24 cellular contexts compared by ENCODE assay signal in genomic region chr11:78082146-78082545, GRCh38. TPM values are rescaled to one million over a fixed set of nuclear protein-coding genes. Genes with fewer than 3 reads are reported as not detected.
DNase-seq lines count a peak whose midpoint lies in the region; ATAC-seq, FAIRE-seq and TF ChIP-seq lines count a peak whose summit lies in the region.
"Had no signal": no experiment of that assay in that cellular context is flagged by ENCODE, and none has a peak within 500 bp of the region (broad histone marks: within the 10 kb centered on the region; RNA-seq: fewer than 3 reads in every experiment).

No MANE protein-coding gene starts in this region.

- TF ChIP-seq EP300 in K562 (IDR thresholded peaks at IDR 0.05; ENCODE audit: low read length), result no peak

- no peak for DNase-seq in CD4-positive, alpha-beta T cell
- DNase-seq in Caco-2 (no peak), K562 (ENCODE audit: extremely low read depth in 1 of 4, low spot score in 3 of 4) (no peak), C1 segment of cervical spinal cord (lab: John Stamatoyannopoulos, UW) (no peak)
- no peak for DNase-seq in NK-92 treated with Interleukin-12 subunit alpha and Interleukin-12 subunit beta, amount 100 ng/mL, for 24 hours (lab: John Stamatoyannopoulos, UW)
- DNase-seq: activated CD4-positive, alpha-beta T cell treated with anti-CD3 and anti-CD28 coated beads, Interleukin-2, amount 50 U/mL, for 1 hour; aorta; central memory CD4-positive, alpha-beta T cell; dorsolateral prefrontal cortex; GM23248; head of caudate nucleus; Kasumi-1; left cardiac atrium; mesenchymal stem cell; NCI-H1048; NCI-H1930; NCI-H345; NCI-H82; psoas muscle; SHP77 had no signal

- no peak for TF ChIP-seq POLR2A in K562 (conservative IDR thresholded peaks at IDR 0.05)

- peak overlapping the region; percentile 96 for H3K4me3 Mint-ChIP-seq in CD4-positive, alpha-beta T cell
- H3K4me3 Mint-ChIP-seq in Caco-2 (ENCODE audit: unreplicated experiment) (peak overlapping the region; percentile 23), nephron (peak overlapping the region; percentile 80 to 95 (median 91))

- FAIRE-seq in K562 (lab: Jason Lieb, UNC), result no peak

- no TSS peak for BruUV-seq in Caco-2 (replicated peaks; lab: Mats Ljungman, UMichigan)
- no TSS peak for BruUV-seq in K562 (replicated peaks; lab: Mats Ljungman, UMichigan)

- H3K27me3 ChIP-seq in CD4-positive, alpha-beta T cell (ENCODE audit: control insufficient read depth, insufficient read depth, low read length), result no peaks in the 10 kb centered on the region
- H3K27me3 ChIP-seq in Caco-2 (replicated peaks; ENCODE audit: control insufficient read depth, insufficient read depth, low read length), result no peaks in the 10 kb centered on the region
- H3K27me3 ChIP-seq in K562 (ENCODE audit: control insufficient read depth in 2 of 2, insufficient read depth in 2 of 2, low read length in 2 of 2), result no peaks in the 10 kb centered on the region
- H3K27me3 ChIP-seq: dorsolateral prefrontal cortex, neural progenitor cell had no signal

- peak overlapping the region; percentile 84 to 91; a peak in 3 of 4 replicates for H3K9ac ChIP-seq in K562 (ENCODE audit: insufficient read depth in 1 of 2, low read depth in 2 of 2, low read length in 2 of 2)
- H3K9ac ChIP-seq: GM23248, neural progenitor cell had no signal

- TF ChIP-seq CTCF in CD4-positive, alpha-beta T cell (IDR thresholded peaks at IDR 0.05), result no peak
- no peak for TF ChIP-seq CTCF in Caco-2 (IDR thresholded peaks at IDR 0.05; ENCODE audit: insufficient read depth in 1 of 2, low read depth in 1 of 2, low read length in 1 of 2, severe bottlenecking in 1 of 2, unreplicated experiment in 1 of 2)
- TF ChIP-seq CTCF in K562 (IDR thresholded peaks at IDR 0.05 in 2 of 3, conservative IDR thresholded peaks at IDR 0.05 in 1 of 3; ENCODE audit: insufficient read depth in 2 of 3, low read depth in 1 of 3, low read length in 3 of 3), result no peak
- no peak for TF ChIP-seq CTCF in nephron (IDR thresholded peaks at IDR 0.05; ENCODE audit: unreplicated experiment in 3 of 3)

- in situ Hi-C loops in K562 (cut with MboI), result no loop called here

- CTCF ChIA-PET in CD4-positive, alpha-beta T cell (lab: Charles Lee), result no interaction called here
- CTCF ChIA-PET in Caco-2 (lab: Charles Lee), result no interaction called here
- CTCF ChIA-PET in K562 (lab: Yijun Ruan, JAX; ENCODE audit: low intra/inter-chr PET ratio), result no interaction called here

- no peaks in the 10 kb centered on the region for H3K9me3 Mint-ChIP-seq in CD4-positive, alpha-beta T cell
- H3K9me3 Mint-ChIP-seq in Caco-2 (ENCODE audit: unreplicated experiment), result peaks cover 20% of the 10 kb centered on the region
- H3K9me3 Mint-ChIP-seq in nephron, result no peaks in the 10 kb centered on the region
- H3K9me3 Mint-ChIP-seq: neural progenitor cell had no signal

- H3K4me1 ChIP-seq in Caco-2, result peaks cover 31% of the 10 kb centered on the region
- peaks cover 18 to 23% of the 10 kb centered on the region in 2 experiments for H3K4me1 ChIP-seq in K562 (replicated peaks in 1 of 2; ENCODE audit: control insufficient read depth in 2 of 2, insufficient read depth in 2 of 2, low read length in 2 of 2)

- intact Hi-C loops in CD4-positive, alpha-beta T cell (cut with DNase I, micrococcal nuclease), result loop anchor here in 1 of 2 experiments (5.0 kb wide), 2 partner anchors 110 to 490 kb away; partner anchors contain the start of gene NARS2
- intact Hi-C loops in Caco-2 (cut with micrococcal nuclease; ENCODE audit: unreplicated experiment), result no loop called here
- intact Hi-C loops in K562 (cut with micrococcal nuclease), result loop anchor here (10.0 kb wide), 1 partner anchor 213 kb away; no protein-coding TSS in a partner anchor

- no peak overlapping the region for H3K27ac ChIP-seq in CD4-positive, alpha-beta T cell (ENCODE audit: low read depth, low read length)
- peak overlapping the region; percentile 90 for H3K27ac ChIP-seq in K562 (ENCODE audit: extremely low read depth, low read depth, low read length)
- H3K27ac ChIP-seq: dorsolateral prefrontal cortex, epithelial cell of prostate, GM23248, neural progenitor cell, psoas muscle had no signal

- no peaks in the 10 kb centered on the region for H3K9me1 ChIP-seq in K562 (ENCODE audit: control insufficient read depth, insufficient read depth, low read length)

- H3K9me3 ChIP-seq in CD4-positive, alpha-beta T cell (ENCODE audit: control insufficient read depth, low read length), result no peaks in the 10 kb centered on the region
- H3K9me3 ChIP-seq in Caco-2 (peaks cover 4% of the 10 kb centered on the region; the same call in 1 of the 2 replicates), K562 (replicated peaks; ENCODE audit: control insufficient read depth, insufficient read depth, low read depth, low read length) (no peaks in the 10 kb centered on the region)
- H3K9me3 ChIP-seq: psoas muscle had no signal

- H2AFZ ChIP-seq in K562 (ENCODE audit: low read depth, low read length), result peak overlapping the region; percentile 95
- H2AFZ ChIP-seq: neural progenitor cell had no signal

- peaks cover 16% of the 10 kb centered on the region for H3K36me3 Mint-ChIP-seq in CD4-positive, alpha-beta T cell (ENCODE audit: low read depth)
- H3K36me3 Mint-ChIP-seq in Caco-2 (ENCODE audit: insufficient read depth, unreplicated experiment) (peaks cover 11% of the 10 kb centered on the region), nephron (ENCODE audit: low read depth) (peaks cover 5% of the 10 kb centered on the region)
- H3K36me3 Mint-ChIP-seq: neural progenitor cell had no signal

- ATAC-seq in CD4-positive, alpha-beta T cell (ENCODE audit: poor library complexity), result no peak
- ATAC-seq in K562 (no peak), HG03378 (IDR thresholded peaks at IDR 0.05; ENCODE audit: unreplicated experiment) (no peak)
- ATAC-seq: left cardiac atrium, psoas muscle had no signal

- no peak for TF ChIP-seq RAD21 in K562 (CRISPR knock-in tag; conservative IDR thresholded peaks at IDR 0.05 in 1 of 2, IDR thresholded peaks at IDR 0.05 in 1 of 2)

- peak overlapping the region; percentile 99 for H3K4me2 ChIP-seq in K562 (ENCODE audit: insufficient read depth, low read length)
- H3K4me2 ChIP-seq: neural progenitor cell had no signal

- H3K36me3 ChIP-seq in Caco-2 (ENCODE audit: control insufficient read depth, insufficient read depth, low read length) (no peaks in the 10 kb centered on the region), K562 (ENCODE audit: control insufficient read depth, insufficient read depth, low read length) (peaks cover 14% of the 10 kb centered on the region; the same call in 1 of the 3 replicates)
- H3K36me3 ChIP-seq: neural progenitor cell had no signal

- H3K27ac Mint-ChIP-seq in CD4-positive, alpha-beta T cell, result peak overlapping the region; percentile 93
- peak overlapping the region; percentile 66 for H3K27ac Mint-ChIP-seq in Caco-2 (ENCODE audit: unreplicated experiment)
- peak overlapping the region; percentile 60 to 87 (median 82) for H3K27ac Mint-ChIP-seq in nephron

- POLR2A ChIA-PET in CD4-positive, alpha-beta T cell (lab: Charles Lee), result no interaction called here
- POLR2A ChIA-PET in Caco-2 (lab: Charles Lee) (no interaction called here), K562 (lab: Yijun Ruan, JAX) (interaction anchor here (1.1 kb wide), 1 partner anchor 57 kb away, joined by 3 read pairs; the partner anchor contains the start of gene ALG8)

- H3K4me3 ChIP-seq in Caco-2 (ENCODE audit: low read depth, low read length) (no peak overlapping the region), K562 (peak overlapping the region; percentile 37)
- H3K4me3 ChIP-seq: dorsolateral prefrontal cortex, GM23248, neural progenitor cell, psoas muscle had no signal

- peaks cover 40% of the 10 kb centered on the region for H3K4me1 Mint-ChIP-seq in CD4-positive, alpha-beta T cell (ENCODE audit: low read depth)
- H3K4me1 Mint-ChIP-seq in Caco-2 (ENCODE audit: low read depth, unreplicated experiment) (peaks cover 29% of the 10 kb centered on the region), nephron (peaks cover 11% of the 10 kb centered on the region)

- H3K79me2 ChIP-seq in K562 (ENCODE audit: control insufficient read depth, insufficient read depth, low read length), result peaks cover 37% of the 10 kb centered on the region

- WGBS in K562 (ENCODE audit: insufficient coverage, low coverage, missing lambda C conversion rate), result 39% methylated on average over 8 of the region's 8 CpGs

- 0 out of 2 replicates have a peak, but pooled peaks cover 9% of the 10 kb centered on the region for H4K20me1 ChIP-seq in K562 (replicated peaks; ENCODE audit: control insufficient read depth, insufficient read depth, low read length)

- H3K27me3 Mint-ChIP-seq in CD4-positive, alpha-beta T cell, result no peaks in the 10 kb centered on the region
- H3K27me3 Mint-ChIP-seq in Caco-2 (ENCODE audit: insufficient read depth, unreplicated experiment), result no peaks in the 10 kb centered on the region
- no peaks in the 10 kb centered on the region for H3K27me3 Mint-ChIP-seq in nephron (ENCODE audit: low read depth)

RNA-seq across cellular contexts. Expression of gene NDUFC2, which starts 2.5 kb away (rescaled TPM):
- 10 to 100 TPM; 62.6 to 68.5 TPM for total RNA-seq in CD4-positive, alpha-beta T cell
- total RNA-seq in Caco-2 (2022), result 732 and 805 TPM in 2 replicates
- total RNA-seq in K562 (2011; cell fraction: chromatin; rRNA removed; ENCODE audit: low replicate concordance), result 48.5 and 69.6 TPM in 2 replicates
- 160 and 217 TPM in 2 replicates for total RNA-seq in K562 (2011; cell fraction: nucleolus; rRNA removed)
- 103 and 113 TPM in 2 replicates for total RNA-seq in K562 (2011; cell fraction: nucleoplasm; rRNA removed)
- total RNA-seq in K562 (2014; rRNA removed), result 269 and 325 TPM in 2 replicates
- 156 and 168 TPM in 2 replicates for total RNA-seq in K562 (2014; rRNA removed; fragmentation: Illumina TruSeq; extraction: Trizol)
- total RNA-seq in K562 (2015; rRNA removed; fragmentation: Illumina TruSeq; extraction: Trizol), result 504 and 554 TPM in 2 replicates
- total RNA-seq in K562 (2021), result 442 and 486 TPM in 2 replicates
- polyA plus RNA-seq in K562 (2011; rRNA removed), result 229 and 257 TPM in 2 replicates
- 517 and 937 TPM in 2 replicates for polyA plus RNA-seq in K562 (2011; cell fraction: cytosol; rRNA removed)
- polyA plus RNA-seq in K562 (2011; cell fraction: nucleus; rRNA removed), result 85.7 and 88.0 TPM in 2 replicates
- polyA plus RNA-seq in K562 (2012), result 593 and 1,047 TPM in 2 replicates
- 355 and 561 TPM in 2 replicates for polyA plus RNA-seq in K562 (2014; fragmentation: Illumina TruSeq; extraction: Trizol)
- polyA plus RNA-seq in K562 (2014; fragmentation: Nextera tagmentation; extraction: Ambion mirVana), result 1,000 to 10,000 TPM in 1 of 2 experiments, 100 to 1,000 TPM in 1; 987 to 1,119 TPM
- polyA plus RNA-seq in K562 (2014; rRNA removed), result 473 and 511 TPM in 2 replicates
- 20.7 and 29.0 TPM in 2 replicates for polyA minus RNA-seq in K562 (2011; rRNA and poly(A)+ RNA removed)
- polyA minus RNA-seq in K562 (2011; cell fraction: cytosol; rRNA and poly(A)+ RNA removed), result 93.0 and 102 TPM in 2 replicates
- 37.6 and 79.6 TPM in 2 replicates for polyA minus RNA-seq in K562 (2011; cell fraction: nucleus; rRNA and poly(A)+ RNA removed)

RNA-seq across cellular contexts. Expression of gene THRSP, which starts 18.5 kb away (rescaled TPM):
- not detected for total RNA-seq in CD4-positive, alpha-beta T cell
- total RNA-seq in Caco-2 (2022) (0.25 TPM in 1 of 2 replicates, not detected in the other), K562 (2014; rRNA removed) (0.24 and 0.36 TPM in 2 replicates), K562 (2014; rRNA removed; fragmentation: Illumina TruSeq; extraction: Trizol) (not detected in 2 replicates), K562 (2015; rRNA removed; fragmentation: Illumina TruSeq; extraction: Trizol) (not detected in 2 replicates), K562 (2021) (0.16 and 0.31 TPM in 2 replicates)
- total RNA-seq in K562 (2011; cell fraction: chromatin; rRNA removed; ENCODE audit: low replicate concordance), result 2.3 and 2.8 TPM in 2 replicates
- total RNA-seq in K562 (2011; cell fraction: nucleolus; rRNA removed), result 2.2 and 2.5 TPM in 2 replicates
- total RNA-seq in K562 (2011; cell fraction: nucleoplasm; rRNA removed), result 1.8 and 2.3 TPM in 2 replicates
- polyA plus RNA-seq in K562 (2011; rRNA removed) (0.29 and 0.43 TPM in 2 replicates), K562 (2014; fragmentation: Illumina TruSeq; extraction: Trizol) (0.28 TPM in 2 replicates), K562 (2014; fragmentation: Nextera tagmentation; extraction: Ambion mirVana) (under 1 TPM; 0.23 to 0.34 TPM), K562 (2014; rRNA removed) (0.09 and 0.56 TPM in 2 replicates)
- 0.15 and 0.18 TPM in 2 replicates for polyA plus RNA-seq in K562 (2011; cell fraction: cytosol; rRNA removed)
- 1.0 and 1.1 TPM in 2 replicates for polyA plus RNA-seq in K562 (2011; cell fraction: nucleus; rRNA removed)
- polyA plus RNA-seq in K562 (2012), result 0.13 and 1.6 TPM in 2 replicates
- 0.74 TPM in 1 of 2 replicates, not detected in the other for polyA minus RNA-seq in K562 (2011; rRNA and poly(A)+ RNA removed)
- not detected in 2 replicates for polyA minus RNA-seq in K562 (2011; cell fraction: cytosol; rRNA and poly(A)+ RNA removed)
- polyA minus RNA-seq in K562 (2011; cell fraction: nucleus; rRNA and poly(A)+ RNA removed), result 0.54 TPM in 1 of 2 replicates, not detected in the other
- total RNA-seq: GM23248 had no signal
- polyA plus RNA-seq: GM23248 had no signal

RNA-seq across cellular contexts. Expression of gene ALG8, which starts 57.3 kb away (rescaled TPM):
- 10 to 100 TPM; 14.4 to 14.9 TPM for total RNA-seq in CD4-positive, alpha-beta T cell
- total RNA-seq in Caco-2 (2022) (188 and 191 TPM in 2 replicates), K562 (2014; rRNA removed) (59.3 and 59.6 TPM in 2 replicates), K562 (2014; rRNA removed; fragmentation: Illumina TruSeq; extraction: Trizol) (112 and 120 TPM in 2 replicates), K562 (2015; rRNA removed; fragmentation: Illumina TruSeq; extraction: Trizol) (92.9 and 97.8 TPM in 2 replicates), K562 (2021) (76.8 and 83.7 TPM in 2 replicates)
- total RNA-seq in K562 (2011; cell fraction: chromatin; rRNA removed; ENCODE audit: low replicate concordance), result 165 and 287 TPM in 2 replicates
- 180 and 196 TPM in 2 replicates for total RNA-seq in K562 (2011; cell fraction: nucleolus; rRNA removed)
- 233 and 248 TPM in 2 replicates for total RNA-seq in K562 (2011; cell fraction: nucleoplasm; rRNA removed)
- polyA plus RNA-seq in K562 (2011; rRNA removed) (119 and 159 TPM in 2 replicates), K562 (2014; fragmentation: Illumina TruSeq; extraction: Trizol) (105 and 106 TPM in 2 replicates), K562 (2014; fragmentation: Nextera tagmentation; extraction: Ambion mirVana) (100 to 1,000 TPM; 176 to 189 TPM), K562 (2014; rRNA removed) (68.8 and 91.8 TPM in 2 replicates)
- polyA plus RNA-seq in K562 (2011; cell fraction: cytosol; rRNA removed), result 61.4 and 110 TPM in 2 replicates
- 70.2 and 80.7 TPM in 2 replicates for polyA plus RNA-seq in K562 (2011; cell fraction: nucleus; rRNA removed)
- polyA plus RNA-seq in K562 (2012), result 63.2 and 74.2 TPM in 2 replicates
- 157 and 185 TPM in 2 replicates for polyA minus RNA-seq in K562 (2011; rRNA and poly(A)+ RNA removed)
- polyA minus RNA-seq in K562 (2011; cell fraction: cytosol; rRNA and poly(A)+ RNA removed), result 34.0 and 66.0 TPM in 2 replicates
- polyA minus RNA-seq in K562 (2011; cell fraction: nucleus; rRNA and poly(A)+ RNA removed), result 44.8 and 66.9 TPM in 2 replicates

RNA-seq across cellular contexts. Expression of gene KCTD14, which starts 59.1 kb away (rescaled TPM):
- total RNA-seq in CD4-positive, alpha-beta T cell, result under 1 TPM in 1 of 2 experiments, not detected in 1; 0.34 TPM
- total RNA-seq in Caco-2 (2022) (8.2 and 9.1 TPM in 2 replicates), K562 (2014; rRNA removed) (0.08 TPM in 1 of 2 replicates, not detected in the other), K562 (2014; rRNA removed; fragmentation: Illumina TruSeq; extraction: Trizol) (0.11 TPM in 1 of 2 replicates, not detected in the other), K562 (2015; rRNA removed; fragmentation: Illumina TruSeq; extraction: Trizol) (0.14 and 0.15 TPM in 2 replicates), K562 (2021) (0.09 and 0.29 TPM in 2 replicates)
- total RNA-seq in K562 (2011; cell fraction: chromatin; rRNA removed; ENCODE audit: low replicate concordance), result 0.40 and 0.51 TPM in 2 replicates
- total RNA-seq in K562 (2011; cell fraction: nucleolus; rRNA removed), result 0.39 TPM in 1 of 2 replicates, not detected in the other
- total RNA-seq in K562 (2011; cell fraction: nucleoplasm; rRNA removed), result 0.29 TPM in 1 of 2 replicates, not detected in the other
- polyA plus RNA-seq in K562 (2011; rRNA removed) (0.11 and 0.20 TPM in 2 replicates), K562 (2014; fragmentation: Illumina TruSeq; extraction: Trizol) (0.14 and 0.30 TPM in 2 replicates), K562 (2014; fragmentation: Nextera tagmentation; extraction: Ambion mirVana) (under 1 TPM in 1 of 2 experiments, not detected in 1; 0.29 TPM), K562 (2014; rRNA removed) (0.04 TPM in 1 of 2 replicates, not detected in the other)
- polyA plus RNA-seq in K562 (2011; cell fraction: cytosol; rRNA removed), result 0.10 TPM in 1 of 2 replicates, not detected in the other
- polyA plus RNA-seq in K562 (2011; cell fraction: nucleus; rRNA removed), result 0.07 and 0.21 TPM in 2 replicates
- 0.14 and 0.32 TPM in 2 replicates for polyA plus RNA-seq in K562 (2012)
- polyA minus RNA-seq in K562 (2011; rRNA and poly(A)+ RNA removed), result 0.18 TPM in 1 of 2 replicates, not detected in the other
- polyA minus RNA-seq in K562 (2011; cell fraction: cytosol; rRNA and poly(A)+ RNA removed), result not detected in 2 replicates
- not detected in 2 replicates for polyA minus RNA-seq in K562 (2011; cell fraction: nucleus; rRNA and poly(A)+ RNA removed)

Comparison
In these comparisons a context has a peak if more than half of its experiments do, and no peak if none do; other contexts are left out.
1. H3K4me3 Mint-ChIP-seq: peak in every context shown above with its lines; median percentile 96 in CD4-positive, alpha-beta T cell; 91 in nephron; 23 in Caco-2.